In genomic region chr2:238202326-238203103, GRCh38 we compare ENCODE assay signal across 8 cellular contexts. TPM values are rescaled to one million over a fixed set of nuclear protein-coding genes. Genes with fewer than 3 reads are reported as not detected.
A peak's percentile ranks its signal among the peaks of the same experiment; 100 is the strongest.
DNase-seq lines count a peak whose midpoint lies in the region; ATAC-seq and TF ChIP-seq lines count a peak whose summit lies in the region.

No MANE protein-coding gene starts in this region.

- H3K27ac ChIP-seq in CD4-positive, alpha-beta T cell (ENCODE audit: low read depth, low read length) = peak overlapping the region; percentile 42
- peak overlapping the region; percentile 96 for H3K27ac ChIP-seq in psoas muscle

- DNase-seq in CD4-positive, alpha-beta T cell = peak in 1 of 10 experiments; percentile 8
- DNase-seq in HFFc6 = no peak
- DNase-seq in activated CD4-positive, alpha-beta memory T cell treated with anti-CD3 and anti-CD28 coated beads for 36 hours = peak; percentile 23
- peak; percentile 21 for DNase-seq in fibroblast of pulmonary artery (ENCODE audit: low read depth)
- DNase-seq in psoas muscle = no peak
- DNase-seq in NCI-H1048 (lab: John Stamatoyannopoulos, UW) = no peak
- DNase-seq in activated CD8-positive, alpha-beta memory T cell treated with anti-CD3 and anti-CD28 coated beads, Interleukin-2, amount 50 U/mL, for 48 hours = no peak

- H3K4me3 ChIP-seq in fibroblast of pulmonary artery (replicated peaks; ENCODE audit: low read depth, low read length) = peak overlapping the region; percentile 77
- H3K4me3 ChIP-seq in psoas muscle = peak overlapping the region; percentile 82

- POLR2A ChIA-PET in CD4-positive, alpha-beta T cell (lab: Charles Lee) = interaction anchor here (1.0 to 2.6 kb wide), 4 partner anchors 29 to 234 kb away, joined by 3 to 18 read pairs (median 4); no protein-coding TSS in a partner anchor
- POLR2A ChIA-PET in activated CD4-positive, alpha-beta memory T cell treated with anti-CD3 and anti-CD28 coated beads for 36 hours (lab: Charles Lee) = interaction anchor here (0.7 to 0.8 kb wide), 2 partner anchors 37 to 40 kb away, joined by 3 read pairs; partner anchors contain the start of gene HES6

- TF ChIP-seq CTCF in CD4-positive, alpha-beta T cell (IDR thresholded peaks at IDR 0.05) = no peak
- TF ChIP-seq CTCF in HFFc6 (IDR thresholded peaks at IDR 0.05) = no peak
- TF ChIP-seq CTCF in fibroblast of pulmonary artery (IDR thresholded peaks at IDR 0.05; ENCODE audit: low read length, missing control alignments) = no peak
- TF ChIP-seq CTCF in psoas muscle (IDR thresholded peaks at IDR 0.05) = no peak

- H3K9me3 Mint-ChIP-seq in CD4-positive, alpha-beta T cell = no peaks in the 10 kb centered on the region
- no peaks in the 10 kb centered on the region; the same call in 1 of the 2 replicates for H3K9me3 Mint-ChIP-seq in HFFc6
- no peaks in the 10 kb centered on the region for H3K9me3 Mint-ChIP-seq in activated CD4-positive, alpha-beta memory T cell treated with anti-CD3 and anti-CD28 coated beads for 36 hours

- CTCF ChIA-PET in CD4-positive, alpha-beta T cell (lab: Charles Lee) = interaction anchor here (0.7 to 1.5 kb wide), 4 partner anchors 12 to 398 kb away, joined by 3 to 4 read pairs (median 3); no protein-coding TSS in a partner anchor
- CTCF ChIA-PET in activated CD4-positive, alpha-beta memory T cell treated with anti-CD3 and anti-CD28 coated beads for 36 hours (lab: Charles Lee) = interaction anchor here (0.8 to 1.6 kb wide), 5 partner anchors 29 to 529 kb away, joined by 3 to 4 read pairs (median 3); no protein-coding TSS in a partner anchor

- peaks cover 16% of the 10 kb centered on the region for H3K36me3 Mint-ChIP-seq in CD4-positive, alpha-beta T cell (ENCODE audit: low read depth)
- H3K36me3 Mint-ChIP-seq in HFFc6 (ENCODE audit: low read depth) = peaks cover 19% of the 10 kb centered on the region
- peaks cover 5% of the 10 kb centered on the region for H3K36me3 Mint-ChIP-seq in activated CD4-positive, alpha-beta memory T cell treated with anti-CD3 and anti-CD28 coated beads for 36 hours

- intact Hi-C loops in CD4-positive, alpha-beta T cell (cut with DNase I, micrococcal nuclease) = loop anchor here (1.0 to 10.0 kb wide), 6 partner anchors 28 to 508 kb away; partner anchors contain the start of genes ASB1 (in 1 of the 2), PER2 (in 1 of the 2), SCLY (in 1 of the 2) and UBE2F (in 1 of the 2)
- intact Hi-C loops in activated CD4-positive, alpha-beta memory T cell treated with anti-CD3 and anti-CD28 coated beads for 36 hours (cut with micrococcal nuclease) = loop anchor here (2.0 to 10.0 kb wide), 2 partner anchors 86 to 138 kb away; partner anchors contain the start of genes PER2 and SCLY
- intact Hi-C loops in psoas muscle (cut with DNase I) = loop anchor here (5.0 kb wide), 1 partner anchor 60 kb away; no protein-coding TSS in a partner anchor

- H3K36me3 ChIP-seq in psoas muscle (ENCODE audit: insufficient read depth in 1 of 2, low read depth in 1 of 2) = no peaks in the 10 kb centered on the region

- H3K4me1 ChIP-seq in psoas muscle = peaks cover 34% of the 10 kb centered on the region

- peak overlapping the region; percentile 95 for H3K4me3 Mint-ChIP-seq in CD4-positive, alpha-beta T cell
- H3K4me3 Mint-ChIP-seq in HFFc6 = peak overlapping the region; percentile 94
- H3K4me3 Mint-ChIP-seq in activated CD4-positive, alpha-beta memory T cell treated with anti-CD3 and anti-CD28 coated beads for 36 hours = peak overlapping the region; percentile 83

- no peaks in the 10 kb centered on the region for H3K27me3 Mint-ChIP-seq in CD4-positive, alpha-beta T cell
- no peaks in the 10 kb centered on the region for H3K27me3 Mint-ChIP-seq in HFFc6 (ENCODE audit: insufficient read depth)
- H3K27me3 Mint-ChIP-seq in activated CD4-positive, alpha-beta memory T cell treated with anti-CD3 and anti-CD28 coated beads for 36 hours = no peaks in the 10 kb centered on the region

- H3K27me3 ChIP-seq in CD4-positive, alpha-beta T cell (ENCODE audit: control insufficient read depth, insufficient read depth, low read length) = no peaks in the 10 kb centered on the region
- no peaks in the 10 kb centered on the region for H3K27me3 ChIP-seq in psoas muscle (ENCODE audit: insufficient read depth in 3 of 3, low read length in 2 of 3)

- no peaks in the 10 kb centered on the region for H3K9me3 ChIP-seq in CD4-positive, alpha-beta T cell (ENCODE audit: control insufficient read depth, low read length)
- no peaks in the 10 kb centered on the region for H3K9me3 ChIP-seq in psoas muscle

- WGBS in psoas muscle, 3 donors = 6 to 11% (median 7%) methylated on average over 30 of the region's 30 CpGs

- no peak for ATAC-seq in CD4-positive, alpha-beta T cell (ENCODE audit: poor library complexity)
- no peak for ATAC-seq in psoas muscle
- no peak for ATAC-seq in HG03354 (IDR thresholded peaks at IDR 0.05; ENCODE audit: poor library complexity, severe bottlenecking, unreplicated experiment)

- H3K27ac Mint-ChIP-seq in CD4-positive, alpha-beta T cell = peak overlapping the region; percentile 91
- peak overlapping the region; percentile 82 for H3K27ac Mint-ChIP-seq in HFFc6
- H3K27ac Mint-ChIP-seq in activated CD4-positive, alpha-beta memory T cell treated with anti-CD3 and anti-CD28 coated beads for 36 hours = peak overlapping the region; percentile 76

- H3K4me1 Mint-ChIP-seq in CD4-positive, alpha-beta T cell (ENCODE audit: low read depth) = peaks cover 48% of the 10 kb centered on the region
- H3K4me1 Mint-ChIP-seq in HFFc6 (ENCODE audit: low read depth) = peaks cover 31% of the 10 kb centered on the region
- peaks cover 55% of the 10 kb centered on the region for H3K4me1 Mint-ChIP-seq in activated CD4-positive, alpha-beta memory T cell treated with anti-CD3 and anti-CD28 coated beads for 36 hours (ENCODE audit: low read depth)

RNA-seq across cellular contexts. Expression of gene ILKAP, which starts 1.0 kb away (rescaled TPM):
- 100 to 1,000 TPM; 133 to 143 TPM for total RNA-seq in CD4-positive, alpha-beta T cell
- total RNA-seq in HFFc6 (2021; fragmentation: NEBNext Ultra II Directional; extraction: Animal tissue kit (Norgen Biotek cat#: 25700)) = 10 to 100 TPM; 27.3 to 34.3 (median 28.6) TPM
- total RNA-seq in activated CD4-positive, alpha-beta memory T cell treated with anti-CD3 and anti-CD28 coated beads for 36 hours = 10 to 100 TPM; 46.7 to 50.2 TPM
- 10 to 100 TPM; 31.8 to 43.8 (median 39.3) TPM for total RNA-seq in psoas muscle
- 10 to 100 TPM; 55.2 to 66.6 (median 58.4) TPM for polyA plus RNA-seq in psoas muscle

RNA-seq across cellular contexts. Expression of gene HES6, which starts 37.3 kb away (rescaled TPM):
- 1 to 10 TPM; 1.5 to 1.9 TPM for total RNA-seq in CD4-positive, alpha-beta T cell
- 1 to 10 TPM in 2 of 6 experiments, under 1 TPM in 4; 0.47 to 1.0 (median 0.82) TPM for total RNA-seq in HFFc6 (2021; fragmentation: NEBNext Ultra II Directional; extraction: Animal tissue kit (Norgen Biotek cat#: 25700))
- total RNA-seq in activated CD4-positive, alpha-beta memory T cell treated with anti-CD3 and anti-CD28 coated beads for 36 hours = 1 to 10 TPM; 3.1 to 3.3 TPM
- 10 to 100 TPM in 2 of 4 donors, 1 to 10 TPM in 2; 4.1 to 13.1 (median 10.9) TPM for total RNA-seq in psoas muscle
- 10 to 100 TPM; 35.7 to 54.5 (median 40.6) TPM for polyA plus RNA-seq in psoas muscle

RNA-seq across cellular contexts. Expression of gene ERFE, which starts 43.7 kb away (rescaled TPM):
- not detected for total RNA-seq in CD4-positive, alpha-beta T cell
- total RNA-seq in HFFc6 (2021; fragmentation: NEBNext Ultra II Directional; extraction: Animal tissue kit (Norgen Biotek cat#: 25700)) = under 1 TPM in 5 of 6 experiments, not detected in 1; 0.19 to 0.46 (median 0.41) TPM
- not detected for total RNA-seq in activated CD4-positive, alpha-beta memory T cell treated with anti-CD3 and anti-CD28 coated beads for 36 hours
- total RNA-seq in psoas muscle = 10 to 100 TPM in 1 of 4 donors, 1 to 10 TPM in 3; 1.8 to 18.2 (median 4.5) TPM
- polyA plus RNA-seq in psoas muscle = 10 to 100 TPM in 1 of 3 donors, 1 to 10 TPM in 2; 1.4 to 15.4 (median 1.7) TPM

Comparison
In these comparisons a context has a peak if more than half of its experiments do, and no peak if none do; other contexts are left out.
1. DNase-seq: peak in activated CD4-positive, alpha-beta memory T cell treated with anti-CD3 and anti-CD28 coated beads for 36 hours (single experiment) and fibroblast of pulmonary artery (single experiment); none in HFFc6 (single experiment), psoas muscle (0 of 2), NCI-H1048 (single experiment) and activated CD8-positive, alpha-beta memory T cell treated with anti-CD3 and anti-CD28 coated beads, Interleukin-2, amount 50 U/mL, for 48 hours (single experiment).
2. Peak in every context shown above with its lines, with median percentiles within 50 percentile points of each other: H3K27ac Mint-ChIP-seq and H3K4me3 Mint-ChIP-seq.